ENCODE assay signal across 22 cellular contexts in the genomic region with DNA sequence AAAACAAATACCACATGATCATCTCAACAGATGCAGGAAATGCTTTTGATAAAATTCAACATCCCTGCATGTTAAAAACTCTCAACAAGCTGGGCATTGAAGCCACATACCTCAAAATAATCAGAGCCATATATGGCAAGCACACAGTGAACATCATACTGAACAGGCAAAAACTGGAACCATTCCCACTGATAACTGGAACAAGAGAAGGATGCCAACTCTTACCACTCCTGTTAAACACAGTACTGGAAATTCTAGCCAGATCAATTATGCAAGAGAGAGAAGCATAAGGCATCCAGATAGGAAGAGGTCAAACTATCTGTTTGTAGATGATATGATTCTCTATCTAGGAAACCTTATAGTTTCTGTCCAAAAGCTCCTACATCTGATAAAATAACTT.
"Had no signal": no experiment of that assay in that cellular context is flagged by ENCODE, and none has a peak within 500 bp of the region (broad histone marks: within the 10 kb centered on the region; RNA-seq: fewer than 3 reads in every experiment).

No MANE protein-coding gene starts in this region.

- ATAC-seq: Panc1, PC-3, SK-N-SH treated with all-trans-retinoic acid at 6 μM for 48 hours had no signal

- DNase-seq: IMR-90; Karpas-422; KG1; MG63; NCI-H1092; NCI-H1105 treated with DMSO at 0.1 percent for 48 hours; NCI-H1417 treated with DMSO at 0.1 percent for 48 hours; NCI-H146; NCI-H1694 treated with DMSO at 0.1 percent for 48 hours; NCI-H1930; NCI-H2081; NCI-H2107; NCI-H2227 treated with DMSO at 0.1 percent for 48 hours; NCI-H524; NCI-H526 treated with DMSO at 0.1 percent for 48 hours; NCI-H748 treated with DMSO at 0.1 percent for 48 hours; NK-92 treated with Interleukin-12 subunit alpha and Interleukin-12 subunit beta, amount 100 ng/mL, for 24 hours; SHP77 treated with DMSO at 0.1 percent for 48 hours; SJCRH30 had no signal
